9 cellular contexts compared by ENCODE assay signal in the genomic region with DNA sequence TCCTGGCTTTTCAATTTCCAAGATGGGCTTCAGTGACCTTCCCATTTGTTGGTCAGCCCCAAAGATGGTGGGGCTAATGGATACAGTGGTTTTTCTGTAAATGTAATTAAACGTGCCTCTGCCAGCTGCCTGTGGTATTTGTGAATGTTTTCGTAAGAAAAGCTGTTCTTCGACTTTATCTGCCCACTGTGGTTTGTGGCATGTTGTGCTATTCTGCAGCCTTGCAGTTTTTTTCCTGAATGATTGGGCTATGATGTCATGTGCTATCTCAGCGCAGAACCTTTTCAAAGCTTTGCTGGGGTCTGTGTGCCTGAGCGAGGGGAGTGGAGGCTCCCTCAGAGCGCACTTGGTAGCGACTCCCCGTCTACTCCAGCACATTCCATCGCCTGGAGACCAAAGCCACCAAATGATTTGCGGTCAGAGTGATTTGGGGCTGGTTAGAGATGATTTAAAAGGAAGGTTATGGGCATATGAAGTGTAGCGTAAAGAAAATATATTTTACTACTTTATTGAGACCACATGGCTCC.
A peak's percentile ranks its signal among the peaks of the same experiment; 100 is the strongest.
DNase-seq lines count a peak whose midpoint lies in the region; ATAC-seq and TF ChIP-seq lines count a peak whose summit lies in the region.
"Had no signal": no experiment of that assay in that cellular context is flagged by ENCODE, and none has a peak within 500 bp of the region (broad histone marks: within the 10 kb centered on the region; RNA-seq: fewer than 3 reads in every experiment).

No MANE protein-coding gene starts in this region.

- DNase-seq in AG08395 (ENCODE audit: low spot score), result peak; percentile 86
- peak; percentile 50 for DNase-seq in KBM-7
- peak in 1 of 2 donors; percentile 35 for DNase-seq in breast epithelium (ENCODE audit: low spot score in 2 of 2)
- no peak for DNase-seq in natural killer cell treated with Interleukin-12 subunit alpha and Interleukin-12 subunit beta and Interleukin-15 and Interleukin-18, amount 100 ng/mL, for 72 hours (ENCODE audit: low spot score)
- DNase-seq in stimulated activated CD4-positive, alpha-beta T cell treated with anti-CD3 and anti-CD28 coated beads, Interleukin-12 subunit alpha, Interleukin-12 subunit beta, amount 100 ng/mL, for 4 hours, result no peak

- intact Hi-C loops in breast epithelium (cut with DNase I; ENCODE audit: low total_unique reads), result no loop called here

- TF ChIP-seq CTCF in breast epithelium (IDR thresholded peaks at IDR 0.05), result no peak

- H3K36me3 ChIP-seq in breast epithelium, result no peaks in the 10 kb centered on the region

- no peaks in the 10 kb centered on the region for H3K27me3 ChIP-seq in breast epithelium

- no peaks in the 10 kb centered on the region for H3K9me3 ChIP-seq in breast epithelium

- peaks cover 13 to 14% of the 10 kb centered on the region in 2 donors for H3K4me1 Mint-ChIP-seq in natural killer cell treated with Interleukin-12 subunit alpha and Interleukin-12 subunit beta and Interleukin-15 and Interleukin-18, amount 100 ng/mL, for 72 hours (ENCODE audit: low read depth in 2 of 2)
- H3K4me1 Mint-ChIP-seq in activated T-helper 17 cell treated with anti-CD3 and anti-CD28 coated beads, Interleukin-2, amount 50 U/mL, for 72 hours, result no peaks in the 10 kb centered on the region

- TF ChIP-seq POLR2A in breast epithelium (IDR thresholded peaks at IDR 0.05), result no peak

- in situ Hi-C loops in KBM-7 (cut with MboI; ENCODE audit: low pct_unique_long_range_greater_than_20kb, low sequenced_read_pairs), result no loop called here

- no peak overlapping the region for H3K27ac Mint-ChIP-seq in natural killer cell treated with Interleukin-12 subunit alpha and Interleukin-12 subunit beta and Interleukin-15 and Interleukin-18, amount 100 ng/mL, for 72 hours
- no peak overlapping the region for H3K27ac Mint-ChIP-seq in activated T-helper 17 cell treated with anti-CD3 and anti-CD28 coated beads, Interleukin-2, amount 50 U/mL, for 72 hours

- H3K4me3 ChIP-seq in breast epithelium, result peak overlapping the region in 2 of 3 donors; percentile 25 to 29

- H3K27me3 Mint-ChIP-seq in natural killer cell treated with Interleukin-12 subunit alpha and Interleukin-12 subunit beta and Interleukin-15 and Interleukin-18, amount 100 ng/mL, for 72 hours, result peaks cover 36 to 57% of the 10 kb centered on the region in 2 donors
- H3K27me3 Mint-ChIP-seq in activated T-helper 17 cell treated with anti-CD3 and anti-CD28 coated beads, Interleukin-2, amount 50 U/mL, for 72 hours, result peaks cover 45% of the 10 kb centered on the region

- H3K36me3 Mint-ChIP-seq in natural killer cell treated with Interleukin-12 subunit alpha and Interleukin-12 subunit beta and Interleukin-15 and Interleukin-18, amount 100 ng/mL, for 72 hours, result no peaks in the 10 kb centered on the region
- no peaks in the 10 kb centered on the region for H3K36me3 Mint-ChIP-seq in activated T-helper 17 cell treated with anti-CD3 and anti-CD28 coated beads, Interleukin-2, amount 50 U/mL, for 72 hours (ENCODE audit: low read depth)

- H3K27ac ChIP-seq in breast epithelium, result peak overlapping the region in 1 of 2 donors; percentile 82
- H3K27ac ChIP-seq: epithelial cell of prostate had no signal

- no peak for ATAC-seq in natural killer cell treated with Interleukin-12 subunit alpha and Interleukin-12 subunit beta and Interleukin-15 and Interleukin-18, amount 100 ng/mL, for 72 hours
- ATAC-seq in HG03045 (IDR thresholded peaks at IDR 0.05; ENCODE audit: unreplicated experiment) (no peak), HG02938 (IDR thresholded peaks at IDR 0.05; ENCODE audit: unreplicated experiment) (no peak)
- no peak for ATAC-seq in activated T-helper 17 cell treated with anti-CD3 and anti-CD28 coated beads, Interleukin-2, amount 50 U/mL, for 72 hours (replicated peaks)

- no peaks in the 10 kb centered on the region for H3K9me3 Mint-ChIP-seq in natural killer cell treated with Interleukin-12 subunit alpha and Interleukin-12 subunit beta and Interleukin-15 and Interleukin-18, amount 100 ng/mL, for 72 hours
- no peaks in the 10 kb centered on the region for H3K9me3 Mint-ChIP-seq in activated T-helper 17 cell treated with anti-CD3 and anti-CD28 coated beads, Interleukin-2, amount 50 U/mL, for 72 hours

- H3K4me1 ChIP-seq in breast epithelium, result peaks cover 0 to 8% of the 10 kb centered on the region in 2 donors

- peak overlapping the region; percentile 32 for H3K4me3 Mint-ChIP-seq in natural killer cell treated with Interleukin-12 subunit alpha and Interleukin-12 subunit beta and Interleukin-15 and Interleukin-18, amount 100 ng/mL, for 72 hours
- H3K4me3 Mint-ChIP-seq in activated T-helper 17 cell treated with anti-CD3 and anti-CD28 coated beads, Interleukin-2, amount 50 U/mL, for 72 hours, result no peak overlapping the region

Comparison
In these comparisons a context has a peak if more than half of its experiments do, and no peak if none do; other contexts are left out.
1. DNase-seq: peak in AG08395 (single experiment) and KBM-7 (single experiment); none in natural killer cell treated with Interleukin-12 subunit alpha and Interleukin-12 subunit beta and Interleukin-15 and Interleukin-18, amount 100 ng/mL, for 72 hours (single experiment) and stimulated activated CD4-positive, alpha-beta T cell treated with anti-CD3 and anti-CD28 coated beads, Interleukin-12 subunit alpha, Interleukin-12 subunit beta, amount 100 ng/mL, for 4 hours (single experiment).